20 cellular contexts compared by ENCODE assay signal in genomic region chr5:174798411-174798930, GRCh38.
DNase-seq lines count a peak whose midpoint lies in the region; ATAC-seq and TF ChIP-seq lines count a peak whose summit lies in the region.
"Had no signal": no experiment of that assay in that cellular context is flagged by ENCODE, and none has a peak within 500 bp of the region (broad histone marks: within the 10 kb centered on the region; RNA-seq: fewer than 3 reads in every experiment).

No MANE protein-coding gene starts in this region.

- peak overlapping the region; percentile 66 for H3K4me2 ChIP-seq in smooth muscle cell
- H3K4me2 ChIP-seq: GM23338 had no signal

- no peaks in the 10 kb centered on the region for H3K27me3 ChIP-seq in smooth muscle cell (ENCODE audit: low read depth)
- H3K27me3 ChIP-seq: Peyer's patch had no signal

- DNase-seq in activated CD4-positive, alpha-beta memory T cell treated with anti-CD3 and anti-CD28 coated beads for 36 hours, result no peak
- no peak for DNase-seq in activated CD4-positive, alpha-beta memory T cell treated with anti-CD3 and anti-CD28 coated beads, Interleukin-2, amount 10 ng/mL, durations not matched to agents 7 days and 5 days
- DNase-seq in T-helper 17 cell (no peak), fibroblast of the conjunctiva (ENCODE audit: low read depth) (peak; percentile 23), smooth muscle cell (lab: John Stamatoyannopoulos, UW; ENCODE audit: unreplicated experiment) (no peak), HK-2 (ENCODE audit: unreplicated experiment) (no peak), left lobe of liver (ENCODE audit: low spot score) (no peak), substantia nigra (lab: John Stamatoyannopoulos, UW) (no peak)
- DNase-seq: 8988T, COR-L47, DMS153, Kasumi-1, NCI-H1417, NCI-H2029, NCI-H2171 treated with DMSO at 0.1 percent for 48 hours, NCI-H774, Peyer's patch, SHP77 treated with DMSO at 0.1 percent for 48 hours had no signal

- H3K27ac ChIP-seq in smooth muscle cell (ENCODE audit: low read depth) (peak overlapping the region; percentile 77), substantia nigra (ENCODE audit: low read depth, low read length, poor library complexity, severe bottlenecking) (no peak overlapping the region)
- H3K27ac ChIP-seq: C4-2B, Peyer's patch had no signal

- H3F3A ChIP-seq in smooth muscle cell (ENCODE audit: low read depth), result peaks cover 6% of the 10 kb centered on the region

- H3K9me3 Mint-ChIP-seq in activated CD4-positive, alpha-beta memory T cell treated with anti-CD3 and anti-CD28 coated beads for 36 hours, result peaks cover 6% of the 10 kb centered on the region
- H3K9me3 Mint-ChIP-seq in activated CD4-positive, alpha-beta memory T cell treated with anti-CD3 and anti-CD28 coated beads, Interleukin-2, amount 10 ng/mL, durations not matched to agents 7 days and 5 days, result no peaks in the 10 kb centered on the region
- H3K9me3 Mint-ChIP-seq: GM23338 had no signal

- no peaks in the 10 kb centered on the region for H3K9me3 ChIP-seq in T-helper 17 cell (ENCODE audit: control insufficient read depth, low read length, poor library complexity, severe bottlenecking)
- H3K9me3 ChIP-seq in smooth muscle cell (replicated peaks; ENCODE audit: low read depth), result no peaks in the 10 kb centered on the region
- H3K9me3 ChIP-seq: Peyer's patch had no signal

- POLR2A ChIA-PET in activated CD4-positive, alpha-beta memory T cell treated with anti-CD3 and anti-CD28 coated beads for 36 hours (lab: Charles Lee), result no interaction called here
- POLR2A ChIA-PET in activated CD4-positive, alpha-beta memory T cell treated with anti-CD3 and anti-CD28 coated beads, Interleukin-2, amount 10 ng/mL, durations not matched to agents 7 days and 5 days (lab: Charles Lee), result no interaction called here

- no peak overlapping the region for H3K27ac Mint-ChIP-seq in activated CD4-positive, alpha-beta memory T cell treated with anti-CD3 and anti-CD28 coated beads for 36 hours
- no peak overlapping the region for H3K27ac Mint-ChIP-seq in activated CD4-positive, alpha-beta memory T cell treated with anti-CD3 and anti-CD28 coated beads, Interleukin-2, amount 10 ng/mL, durations not matched to agents 7 days and 5 days
- H3K27ac Mint-ChIP-seq in T-helper 17 cell, result peak overlapping the region; percentile 27
- H3K27ac Mint-ChIP-seq: GM23338 had no signal

- CTCF ChIA-PET in activated CD4-positive, alpha-beta memory T cell treated with anti-CD3 and anti-CD28 coated beads for 36 hours (lab: Charles Lee), result no interaction called here
- CTCF ChIA-PET in activated CD4-positive, alpha-beta memory T cell treated with anti-CD3 and anti-CD28 coated beads, Interleukin-2, amount 10 ng/mL, durations not matched to agents 7 days and 5 days (lab: Charles Lee), result no interaction called here

- no peaks in the 10 kb centered on the region for H3K4me1 ChIP-seq in smooth muscle cell (ENCODE audit: low read depth)

- H4K20me1 ChIP-seq in smooth muscle cell (ENCODE audit: low read depth), result no peaks in the 10 kb centered on the region

- no peaks in the 10 kb centered on the region for H3K79me2 ChIP-seq in smooth muscle cell (ENCODE audit: low read depth)

- peak overlapping the region; percentile 67 for H3K9ac ChIP-seq in smooth muscle cell (ENCODE audit: low read depth)

- peaks cover 12% of the 10 kb centered on the region for H3K4me1 Mint-ChIP-seq in activated CD4-positive, alpha-beta memory T cell treated with anti-CD3 and anti-CD28 coated beads for 36 hours (ENCODE audit: low read depth)
- peaks cover 2% of the 10 kb centered on the region for H3K4me1 Mint-ChIP-seq in activated CD4-positive, alpha-beta memory T cell treated with anti-CD3 and anti-CD28 coated beads, Interleukin-2, amount 10 ng/mL, durations not matched to agents 7 days and 5 days
- H3K4me1 Mint-ChIP-seq in T-helper 17 cell, result peaks cover 12% of the 10 kb centered on the region

- no peak for TF ChIP-seq CTCF in smooth muscle cell (IDR thresholded peaks at IDR 0.05; ENCODE audit: borderline replicate concordance, insufficient read depth, poor library complexity, severe bottlenecking)

- no peaks in the 10 kb centered on the region for H3K36me3 ChIP-seq in smooth muscle cell (ENCODE audit: low read depth)
- H3K36me3 ChIP-seq: Peyer's patch had no signal

- no peak overlapping the region for H3K4me3 ChIP-seq in smooth muscle cell
- H3K4me3 ChIP-seq: GM23338, Peyer's patch had no signal

- peak overlapping the region; percentile 29 for H3K4me3 Mint-ChIP-seq in activated CD4-positive, alpha-beta memory T cell treated with anti-CD3 and anti-CD28 coated beads for 36 hours
- H3K4me3 Mint-ChIP-seq in activated CD4-positive, alpha-beta memory T cell treated with anti-CD3 and anti-CD28 coated beads, Interleukin-2, amount 10 ng/mL, durations not matched to agents 7 days and 5 days, result no peak overlapping the region
- peak overlapping the region; percentile 21 for H3K4me3 Mint-ChIP-seq in T-helper 17 cell
- H3K4me3 Mint-ChIP-seq: GM23338 had no signal

- no peak overlapping the region for H2AFZ ChIP-seq in smooth muscle cell (ENCODE audit: low read depth)
- H2AFZ ChIP-seq: GM23338 had no signal

- peaks cover 37% of the 10 kb centered on the region for H3K27me3 Mint-ChIP-seq in activated CD4-positive, alpha-beta memory T cell treated with anti-CD3 and anti-CD28 coated beads for 36 hours
- peaks cover 7% of the 10 kb centered on the region for H3K27me3 Mint-ChIP-seq in activated CD4-positive, alpha-beta memory T cell treated with anti-CD3 and anti-CD28 coated beads, Interleukin-2, amount 10 ng/mL, durations not matched to agents 7 days and 5 days
- H3K27me3 Mint-ChIP-seq in T-helper 17 cell, result peaks cover 42% of the 10 kb centered on the region

- WGBS in smooth muscle cell (ENCODE audit: low lambda C conversion rate), result 46% methylated on average over 12 of the region's 12 CpGs

- ATAC-seq in T-helper 17 cell (peak; percentile 49), left lobe of liver (no peak)
- ATAC-seq: GM23338 had no signal

- intact Hi-C loops in activated CD4-positive, alpha-beta memory T cell treated with anti-CD3 and anti-CD28 coated beads for 36 hours (cut with micrococcal nuclease), result no loop called here

- no peaks in the 10 kb centered on the region for H3K36me3 Mint-ChIP-seq in activated CD4-positive, alpha-beta memory T cell treated with anti-CD3 and anti-CD28 coated beads for 36 hours
- H3K36me3 Mint-ChIP-seq in activated CD4-positive, alpha-beta memory T cell treated with anti-CD3 and anti-CD28 coated beads, Interleukin-2, amount 10 ng/mL, durations not matched to agents 7 days and 5 days (ENCODE audit: low read depth), result no peaks in the 10 kb centered on the region
- H3K36me3 Mint-ChIP-seq in T-helper 17 cell (ENCODE audit: low read depth), result peaks cover 2% of the 10 kb centered on the region
